ENCODE assay signal across 1 cellular context in the genomic region with DNA sequence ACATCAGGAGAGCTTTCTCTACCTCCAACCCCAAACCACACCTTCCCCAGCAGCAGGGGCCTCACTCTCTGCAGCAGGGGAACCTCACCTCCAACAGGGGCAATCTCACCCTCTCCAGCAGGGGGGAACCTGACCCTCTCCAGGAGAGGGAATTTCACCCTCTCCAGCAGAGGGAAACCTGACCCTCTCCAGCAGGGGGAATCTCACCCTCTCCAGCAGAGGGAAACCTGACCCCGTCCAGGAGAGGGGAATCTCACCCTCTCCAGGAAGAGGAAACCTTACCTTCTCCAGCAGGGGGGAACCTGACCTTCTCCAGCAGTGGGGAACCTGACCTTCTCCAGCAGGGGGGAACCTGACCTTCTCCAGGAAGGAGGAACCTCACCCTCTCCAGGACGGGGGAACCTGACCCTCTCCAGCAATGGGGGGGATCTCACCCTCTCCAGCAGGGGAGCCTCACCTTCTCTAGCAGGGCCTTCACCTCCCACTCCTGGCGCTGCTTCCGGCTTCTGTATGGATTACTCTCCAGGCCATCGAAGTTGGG.
TF ChIP-seq lines count a peak whose summit lies in the region.

No MANE protein-coding gene starts in this region.

TF ChIP-seq in HepG2, 621 proteins besides CTCF, POLR2A, EP300 and RAD21 (continues in another document):
- TF ChIP-seq ZNF83 (CRISPR knock-in tag; IDR thresholded peaks at IDR 0.05; ENCODE audit: borderline replicate concordance) = no peak
- TF ChIP-seq ZNF737 (CRISPR knock-in tag; IDR thresholded peaks at IDR 0.05; ENCODE audit: borderline replicate concordance) = no peak
- peak; percentile 48; the same call in 1 of the 2 replicates for TF ChIP-seq ZNF614 (CRISPR knock-in tag; IDR thresholded peaks at IDR 0.05; ENCODE audit: borderline replicate concordance)
- no peak for TF ChIP-seq ZNF790 (CRISPR knock-in tag; IDR thresholded peaks at IDR 0.05; ENCODE audit: borderline replicate concordance)
- TF ChIP-seq, protein P1, sequence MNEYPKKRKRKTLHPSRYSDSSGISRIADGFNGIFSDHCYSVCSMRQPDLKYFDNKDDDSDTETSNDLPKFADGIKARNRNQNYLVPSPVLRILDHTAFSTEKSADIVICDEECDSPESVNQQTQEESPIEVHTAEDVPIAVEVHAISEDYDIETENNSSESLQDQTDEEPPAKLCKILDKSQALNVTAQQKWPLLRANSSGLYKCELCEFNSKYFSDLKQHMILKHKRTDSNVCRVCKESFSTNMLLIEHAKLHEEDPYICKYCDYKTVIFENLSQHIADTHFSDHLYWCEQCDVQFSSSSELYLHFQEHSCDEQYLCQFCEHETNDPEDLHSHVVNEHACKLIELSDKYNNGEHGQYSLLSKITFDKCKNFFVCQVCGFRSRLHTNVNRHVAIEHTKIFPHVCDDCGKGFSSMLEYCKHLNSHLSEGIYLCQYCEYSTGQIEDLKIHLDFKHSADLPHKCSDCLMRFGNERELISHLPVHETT (CRISPR knock-in tag; conservative IDR thresholded peaks at IDR 0.05) = no peak
- no peak for TF ChIP-seq PRMT3 (CRISPR knock-in tag; IDR thresholded peaks at IDR 0.05; ENCODE audit: borderline replicate concordance, low read depth)
- no peak for TF ChIP-seq ZNF510 (CRISPR knock-in tag; IDR thresholded peaks at IDR 0.05; ENCODE audit: low read depth)
- TF ChIP-seq, protein P2, sequence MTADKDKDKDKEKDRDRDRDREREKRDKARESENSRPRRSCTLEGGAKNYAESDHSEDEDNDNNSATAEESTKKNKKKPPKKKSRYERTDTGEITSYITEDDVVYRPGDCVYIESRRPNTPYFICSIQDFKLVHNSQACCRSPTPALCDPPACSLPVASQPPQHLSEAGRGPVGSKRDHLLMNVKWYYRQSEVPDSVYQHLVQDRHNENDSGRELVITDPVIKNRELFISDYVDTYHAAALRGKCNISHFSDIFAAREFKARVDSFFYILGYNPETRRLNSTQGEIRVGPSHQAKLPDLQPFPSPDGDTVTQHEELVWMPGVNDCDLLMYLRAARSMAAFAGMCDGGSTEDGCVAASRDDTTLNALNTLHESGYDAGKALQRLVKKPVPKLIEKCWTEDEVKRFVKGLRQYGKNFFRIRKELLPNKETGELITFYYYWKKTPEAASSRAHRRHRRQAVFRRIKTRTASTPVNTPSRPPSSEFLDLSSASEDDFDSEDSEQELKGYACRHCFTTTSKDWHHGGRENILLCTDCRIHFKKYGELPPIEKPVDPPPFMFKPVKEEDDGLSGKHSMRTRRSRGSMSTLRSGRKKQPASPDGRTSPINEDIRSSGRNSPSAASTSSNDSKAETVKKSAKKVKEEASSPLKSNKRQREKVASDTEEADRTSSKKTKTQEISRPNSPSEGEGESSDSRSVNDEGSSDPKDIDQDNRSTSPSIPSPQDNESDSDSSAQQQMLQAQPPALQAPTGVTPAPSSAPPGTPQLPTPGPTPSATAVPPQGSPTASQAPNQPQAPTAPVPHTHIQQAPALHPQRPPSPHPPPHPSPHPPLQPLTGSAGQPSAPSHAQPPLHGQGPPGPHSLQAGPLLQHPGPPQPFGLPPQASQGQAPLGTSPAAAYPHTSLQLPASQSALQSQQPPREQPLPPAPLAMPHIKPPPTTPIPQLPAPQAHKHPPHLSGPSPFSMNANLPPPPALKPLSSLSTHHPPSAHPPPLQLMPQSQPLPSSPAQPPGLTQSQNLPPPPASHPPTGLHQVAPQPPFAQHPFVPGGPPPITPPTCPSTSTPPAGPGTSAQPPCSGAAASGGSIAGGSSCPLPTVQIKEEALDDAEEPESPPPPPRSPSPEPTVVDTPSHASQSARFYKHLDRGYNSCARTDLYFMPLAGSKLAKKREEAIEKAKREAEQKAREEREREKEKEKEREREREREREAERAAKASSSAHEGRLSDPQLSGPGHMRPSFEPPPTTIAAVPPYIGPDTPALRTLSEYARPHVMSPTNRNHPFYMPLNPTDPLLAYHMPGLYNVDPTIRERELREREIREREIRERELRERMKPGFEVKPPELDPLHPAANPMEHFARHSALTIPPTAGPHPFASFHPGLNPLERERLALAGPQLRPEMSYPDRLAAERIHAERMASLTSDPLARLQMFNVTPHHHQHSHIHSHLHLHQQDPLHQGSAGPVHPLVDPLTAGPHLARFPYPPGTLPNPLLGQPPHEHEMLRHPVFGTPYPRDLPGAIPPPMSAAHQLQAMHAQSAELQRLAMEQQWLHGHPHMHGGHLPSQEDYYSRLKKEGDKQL (CRISPR knock-in tag; IDR thresholded peaks at IDR 0.05; ENCODE audit: low read depth) = no peak
- TF ChIP-seq USF2 (IDR thresholded peaks at IDR 0.05; ENCODE audit: low read depth, low read length) = no peak
- no peak for TF ChIP-seq USF2 (CRISPR knock-in tag; IDR thresholded peaks at IDR 0.05; ENCODE audit: borderline replicate concordance)
- no peak for TF ChIP-seq ZNF326 (CRISPR knock-in tag; IDR thresholded peaks at IDR 0.05; ENCODE audit: borderline replicate concordance)
- TF ChIP-seq AGO1 (IDR thresholded peaks at IDR 0.05; ENCODE audit: low read depth, low read length, poor library complexity, severe bottlenecking) = no peak
- no peak for TF ChIP-seq ZNF335 (CRISPR knock-in tag; IDR thresholded peaks at IDR 0.05)
- TF ChIP-seq CSRNP1 (CRISPR knock-in tag; IDR thresholded peaks at IDR 0.05) = no peak
- TF ChIP-seq AFF4 (CRISPR knock-in tag; IDR thresholded peaks at IDR 0.05) = no peak
- TF ChIP-seq ZNF280B (CRISPR knock-in tag; IDR thresholded peaks at IDR 0.05; ENCODE audit: borderline replicate concordance) = no peak
- no peak for TF ChIP-seq ZNF337 (CRISPR knock-in tag; IDR thresholded peaks at IDR 0.05; ENCODE audit: borderline replicate concordance, low read depth)
- no peak for TF ChIP-seq ZNF484 (CRISPR knock-in tag; IDR thresholded peaks at IDR 0.05; ENCODE audit: borderline replicate concordance, low read depth)
- no peak for TF ChIP-seq ZNF543 (CRISPR knock-in tag; IDR thresholded peaks at IDR 0.05)
- TF ChIP-seq ZNF142 (CRISPR knock-in tag; IDR thresholded peaks at IDR 0.05) = no peak
- no peak for TF ChIP-seq MTA1 (CRISPR knock-in tag; IDR thresholded peaks at IDR 0.05; ENCODE audit: borderline replicate concordance)
- no peak for TF ChIP-seq ZNF75D (CRISPR knock-in tag; IDR thresholded peaks at IDR 0.05; ENCODE audit: borderline replicate concordance)
